8 cellular contexts compared by ENCODE assay signal in the genomic region with DNA sequence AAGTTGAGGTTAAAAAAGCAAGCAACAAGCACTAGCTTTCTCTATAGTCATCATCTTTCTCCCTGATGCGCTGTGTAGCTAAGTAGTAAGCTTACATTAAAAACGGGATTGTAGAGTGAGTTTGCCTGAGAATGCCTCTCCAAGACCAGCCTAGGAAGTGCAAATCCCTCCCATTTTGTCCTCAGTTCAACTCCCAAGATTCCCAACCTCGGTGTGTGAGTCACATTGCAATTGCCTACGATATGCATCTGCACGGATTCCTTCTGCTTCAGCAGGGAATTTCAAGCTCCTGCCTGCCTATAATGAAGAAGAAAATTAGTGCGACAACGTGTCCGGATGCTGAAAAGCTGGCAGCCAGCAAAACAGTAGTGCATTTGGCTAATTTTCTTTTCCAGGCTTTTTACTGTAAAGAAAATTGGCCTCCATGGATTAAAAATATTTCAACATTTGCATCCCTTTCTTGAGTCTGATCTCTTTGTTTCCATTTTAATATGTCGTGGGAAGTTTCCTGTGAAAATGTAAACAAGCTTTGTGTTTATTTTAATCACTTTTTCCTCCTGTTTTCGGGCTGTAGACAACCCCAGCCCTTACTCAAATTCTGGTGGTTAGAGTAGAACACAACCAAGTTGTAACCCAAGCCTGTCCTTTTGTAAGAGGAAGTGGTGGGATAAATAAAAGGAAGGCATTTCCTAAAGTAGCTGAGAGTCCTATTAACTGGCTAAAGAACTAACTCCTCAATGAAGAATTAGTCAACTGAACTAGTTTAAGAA. TPM values are rescaled to one million over a fixed set of nuclear protein-coding genes. Genes with fewer than 3 reads are reported as not detected.
DNase-seq lines count a peak whose midpoint lies in the region; ATAC-seq and TF ChIP-seq lines count a peak whose summit lies in the region.

No MANE protein-coding gene starts in this region.

- no peak for TF ChIP-seq CTCF in brain microvascular endothelial cell (IDR thresholded peaks at IDR 0.05; ENCODE audit: low read depth, low read length, missing control alignments)

- H2AFZ ChIP-seq in ACC112 (ENCODE audit: low read length, unreplicated experiment): peak overlapping the region; percentile 5

- ATAC-seq in HG03097 (IDR thresholded peaks at IDR 0.05; ENCODE audit: low FRiP score, unreplicated experiment) (no peak), HG03378 (IDR thresholded peaks at IDR 0.05; ENCODE audit: unreplicated experiment) (no peak)

- H3K4me1 ChIP-seq in ACC112 (ENCODE audit: control insufficient read depth, insufficient read depth, low read length, unreplicated experiment) (peaks cover 17% of the 10 kb centered on the region), HUES64 (ENCODE audit: insufficient read depth, low read length) (peaks cover 15% of the 10 kb centered on the region)

- H3K36me3 ChIP-seq in ACC112 (ENCODE audit: insufficient read depth, low read length): no peaks in the 10 kb centered on the region
- H3K36me3 ChIP-seq in HUES64 (ENCODE audit: insufficient read depth, low read length): no peaks in the 10 kb centered on the region
- H3K36me3 ChIP-seq in brain microvascular endothelial cell (replicated peaks): no peaks in the 10 kb centered on the region

- in situ Hi-C loops in brain microvascular endothelial cell (cut with HindIII; ENCODE audit: low pct_ligation_motif_present, low sequenced_read_pairs): no loop called here

- no peaks in the 10 kb centered on the region for H3K79me2 ChIP-seq in ACC112 (ENCODE audit: control insufficient read depth, insufficient read depth, low read length, unreplicated experiment)

- H3K27me3 ChIP-seq in ACC112 (ENCODE audit: insufficient read depth, low read length) (peaks cover 14% of the 10 kb centered on the region; the same call in 1 of the 2 replicates), HUES64 (ENCODE audit: insufficient read depth, low read length) (no peaks in the 10 kb centered on the region), brain microvascular endothelial cell (replicated peaks) (no peaks in the 10 kb centered on the region)

- peak; percentile 73 for DNase-seq in brain microvascular endothelial cell
- peak; percentile 59 for DNase-seq in kidney glomerular epithelial cell (lab: John Stamatoyannopoulos, UW)
- DNase-seq in activated CD8-positive, alpha-beta memory T cell treated with anti-CD3 and anti-CD28 coated beads for 24 hours: no peak
- no peak for DNase-seq in activated CD4-positive, alpha-beta T cell treated with anti-CD3 and anti-CD28 coated beads, Interleukin-2, amount 50 U/mL, for 48 hours

- H3K4me3 ChIP-seq in ACC112 (ENCODE audit: low read depth, low read length): peak overlapping the region; percentile 22; the same call in 1 of the 2 replicates
- peak overlapping the region; percentile 31 for H3K4me3 ChIP-seq in HUES64 (ENCODE audit: low read length)
- peak overlapping the region; percentile 26 for H3K4me3 ChIP-seq in brain microvascular endothelial cell (ENCODE audit: low read depth, low read length)

- H3K27ac ChIP-seq in ACC112 (ENCODE audit: low read depth, low read length): peak overlapping the region; percentile 56
- H3K27ac ChIP-seq in HUES64 (ENCODE audit: low read depth, low read length): peak overlapping the region; percentile 55; the same call in 1 of the 2 replicates
- peak overlapping the region; percentile 52 for H3K27ac ChIP-seq in brain microvascular endothelial cell

- H3K9me3 ChIP-seq in HUES64 (ENCODE audit: insufficient read depth, low read depth, low read length): peaks cover 9% of the 10 kb centered on the region

- peak overlapping the region; percentile 33; the same call in 1 of the 2 replicates for H3K9ac ChIP-seq in HUES64 (ENCODE audit: low read depth, low read length)

- 27% methylated on average over 6 of the region's 10 CpGs for WGBS in HUES64

RNA-seq across cellular contexts. Expression of a gene that starts 58.4 kb away (rescaled TPM):
- polyA plus RNA-seq in HUES64 (2013, experiment 1 of 2): 1.6 TPM
- polyA plus RNA-seq in HUES64 (2013, experiment 2 of 2): 2.3 TPM

Comparison
In these comparisons a context has a peak if more than half of its experiments do, and no peak if none do; other contexts are left out.
1. DNase-seq: peak in brain microvascular endothelial cell (single experiment) and kidney glomerular epithelial cell (single experiment); none in activated CD8-positive, alpha-beta memory T cell treated with anti-CD3 and anti-CD28 coated beads for 24 hours (single experiment) and activated CD4-positive, alpha-beta T cell treated with anti-CD3 and anti-CD28 coated beads, Interleukin-2, amount 50 U/mL, for 48 hours (0 of 2).
2. Peak in every context shown above with its lines, with median percentiles within 50 percentile points of each other: H3K27ac ChIP-seq and H3K4me3 ChIP-seq.